Comparison of ENCODE assay signal across 18 cellular contexts in genomic region chr7:126411821-126412383, GRCh38.
DNase-seq lines count a peak whose midpoint lies in the region; ATAC-seq, FAIRE-seq and TF ChIP-seq lines count a peak whose summit lies in the region.
"Had no signal": no experiment of that assay in that cellular context is flagged by ENCODE, and none has a peak within 500 bp of the region (broad histone marks: within the 10 kb centered on the region; RNA-seq: fewer than 3 reads in every experiment).

No MANE protein-coding gene starts in this region.

- H2AFZ ChIP-seq in Loucy (ENCODE audit: low read length): peak overlapping the region; percentile 36; the same call in 1 of the 2 replicates

- H3F3A ChIP-seq in Loucy (ENCODE audit: low read depth): no peaks in the 10 kb centered on the region

- H3K9ac ChIP-seq in Loucy (ENCODE audit: low read depth, low read length, poor library complexity, severe bottlenecking): no peak overlapping the region

- no peaks in the 10 kb centered on the region for H3K79me2 ChIP-seq in Loucy (ENCODE audit: insufficient read depth, low read length)

- H3K9me3 ChIP-seq in Loucy (ENCODE audit: insufficient read depth, low read depth, low read length): no peaks in the 10 kb centered on the region
- H3K9me3 ChIP-seq: heart right ventricle, left lung had no signal

- ATAC-seq in GM19467 (IDR thresholded peaks at IDR 0.05; ENCODE audit: unreplicated experiment) (peak; percentile 79), HG02870 (IDR thresholded peaks at IDR 0.05; ENCODE audit: unreplicated experiment) (peak; percentile 88)
- ATAC-seq: left lung; naive thymus-derived CD4-positive, alpha-beta T cell; stimulated activated memory B cell treated with anti-CD40 and anti-IgM and Interleukin-4, amounts not matched to agents 10 μg/mL and 1 μg/mL and 100 μg/mL, for 72 hours had no signal

- H3K4me1 ChIP-seq in Loucy (ENCODE audit: insufficient read depth, low read length, poor library complexity, severe bottlenecking): no peaks in the 10 kb centered on the region
- H3K4me1 ChIP-seq: left lung had no signal

- H3K27me3 ChIP-seq in Loucy (ENCODE audit: insufficient read depth, low read length, poor library complexity, severe bottlenecking): no peaks in the 10 kb centered on the region
- H3K27me3 ChIP-seq: heart right ventricle, left lung had no signal

- peak overlapping the region; percentile 34 for H3K4me2 ChIP-seq in Loucy (ENCODE audit: low read depth, low read length, poor library complexity, severe bottlenecking)

- no peak for DNase-seq in GM12892 (ENCODE audit: insufficient read length)
- no peak for DNase-seq in GM19240 (ENCODE audit: insufficient read length, low spot score)
- no peak for DNase-seq in NCI-H187 (lab: John Stamatoyannopoulos, UW)
- no peak for DNase-seq in kidney tubule cell (ENCODE audit: low spot score)
- no peak for DNase-seq in activated gamma-delta T cell treated with Interleukin-2 at 50 U/mL for 16 hours
- DNase-seq: activated naive CD4-positive, alpha-beta T cell treated with anti-CD3 and anti-CD28 coated beads, Interleukin-2, amount 10 ng/mL, durations not matched to agents 7 days and 5 days; EL; Kasumi-1; left lung; naive thymus-derived CD4-positive, alpha-beta T cell; retina; stimulated activated CD4-positive, alpha-beta T cell treated with anti-CD3 and anti-CD28 coated beads, Interleukin-2, amount 100 ng/mL, for 48 hours had no signal

- peak; percentile 61 for FAIRE-seq in GM12892 (lab: Jason Lieb, UNC)
- FAIRE-seq: endothelial cell of umbilical vein had no signal

- no peak for TF ChIP-seq POLR2A in GM12892 (IDR thresholded peaks at IDR 0.05; ENCODE audit: low read depth, low read length)

- H3K9me2 ChIP-seq in Loucy (replicated peaks; ENCODE audit: low read depth, low read length): no peaks in the 10 kb centered on the region

- H4K20me1 ChIP-seq in Loucy (ENCODE audit: insufficient read depth, low read length, poor library complexity, severe bottlenecking): no peaks in the 10 kb centered on the region

- TF ChIP-seq CTCF in Loucy (conservative IDR thresholded peaks at IDR 0.05; ENCODE audit: low read length): no peak

- H3K36me3 ChIP-seq in Loucy (ENCODE audit: insufficient read depth, low read length): no peaks in the 10 kb centered on the region
- H3K36me3 ChIP-seq: heart right ventricle, left lung had no signal

- H3K4me3 ChIP-seq in Loucy (ENCODE audit: low read length, poor library complexity, severe bottlenecking): peak overlapping the region; percentile 56
- H3K4me3 ChIP-seq: heart right ventricle, left lung had no signal
